In the genomic region with DNA sequence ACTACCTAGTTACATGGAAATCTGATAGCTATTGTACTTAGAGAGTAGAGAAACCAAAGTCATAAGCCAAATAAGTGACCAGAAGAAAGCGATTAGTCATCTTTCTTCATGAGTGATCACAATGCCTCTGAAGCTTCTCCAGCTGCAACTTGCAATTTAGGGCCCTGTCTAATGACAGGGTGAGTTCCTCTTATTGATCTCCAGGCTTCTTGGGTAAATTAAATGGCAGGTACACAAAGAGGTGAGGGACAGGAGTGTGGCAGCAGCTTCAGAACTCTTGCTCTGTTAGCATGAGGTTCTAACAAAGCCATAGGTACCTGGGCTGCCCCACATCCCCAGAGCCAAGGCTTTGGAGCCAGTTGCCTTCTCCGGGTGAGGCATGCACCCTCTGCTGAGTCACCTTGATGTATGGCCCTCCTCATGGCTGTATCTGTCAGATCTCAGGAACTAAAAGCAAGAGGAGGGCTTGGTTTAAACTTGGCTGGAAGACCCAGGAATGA, we compare ENCODE assay signal across 11 cellular contexts.
A peak's percentile ranks its signal among the peaks of the same experiment; 100 is the strongest.
DNase-seq lines count a peak whose midpoint lies in the region; ATAC-seq lines count a peak whose summit lies in the region.
"Had no signal": no experiment of that assay in that cellular context is flagged by ENCODE, and none has a peak within 500 bp of the region (broad histone marks: within the 10 kb centered on the region; RNA-seq: fewer than 3 reads in every experiment).

No MANE protein-coding gene starts in this region.

- no peaks in the 10 kb centered on the region for H3K9me3 Mint-ChIP-seq in stimulated activated memory B cell treated with anti-CD40 and anti-IgM and Interleukin-4, amounts not matched to agents 10 μg/mL and 1 μg/mL and 100 μg/mL, for 72 hours

- no peaks in the 10 kb centered on the region for H3K27me3 Mint-ChIP-seq in stimulated activated memory B cell treated with anti-CD40 and anti-IgM and Interleukin-4, amounts not matched to agents 10 μg/mL and 1 μg/mL and 100 μg/mL, for 72 hours

- peak; percentile 47 for DNase-seq in activated CD8-positive, alpha-beta memory T cell treated with anti-CD3 and anti-CD28 coated beads for 24 hours
- DNase-seq in activated CD8-positive, alpha-beta memory T cell treated with anti-CD3 and anti-CD28 coated beads, Interleukin-2, amount 50 U/mL, for 4 hours: no peak
- DNase-seq in NOMO-1 treated with dmso at 0.1 percent for 144 hours (lab: John Stamatoyannopoulos, UW; ENCODE audit: unreplicated experiment) (peak; percentile 32), OCI-M2 (lab: John Stamatoyannopoulos, UW; ENCODE audit: unreplicated experiment) (no peak), NCI-H226 (no peak), left lobe of liver (ENCODE audit: low spot score) (no peak)
- DNase-seq: islet precursor cell, NCI-H1694 treated with DMSO at 0.1 percent for 48 hours, T-helper 1 cell had no signal

- peaks cover 36% of the 10 kb centered on the region for H3K4me1 Mint-ChIP-seq in stimulated activated memory B cell treated with anti-CD40 and anti-IgM and Interleukin-4, amounts not matched to agents 10 μg/mL and 1 μg/mL and 100 μg/mL, for 72 hours

- H3K36me3 Mint-ChIP-seq in stimulated activated memory B cell treated with anti-CD40 and anti-IgM and Interleukin-4, amounts not matched to agents 10 μg/mL and 1 μg/mL and 100 μg/mL, for 72 hours: no peaks in the 10 kb centered on the region

- ATAC-seq in HG02973 (IDR thresholded peaks at IDR 0.05; ENCODE audit: unreplicated experiment): peak; percentile 30
- peak; percentile 28 for ATAC-seq in stimulated activated memory B cell treated with anti-CD40 and anti-IgM and Interleukin-4, amounts not matched to agents 10 μg/mL and 1 μg/mL and 100 μg/mL, for 72 hours
- ATAC-seq in left lobe of liver: no peak

- no peak overlapping the region for H3K27ac Mint-ChIP-seq in stimulated activated memory B cell treated with anti-CD40 and anti-IgM and Interleukin-4, amounts not matched to agents 10 μg/mL and 1 μg/mL and 100 μg/mL, for 72 hours

- no peak overlapping the region for H3K4me3 Mint-ChIP-seq in stimulated activated memory B cell treated with anti-CD40 and anti-IgM and Interleukin-4, amounts not matched to agents 10 μg/mL and 1 μg/mL and 100 μg/mL, for 72 hours

Comparison
In these comparisons a context has a peak if more than half of its experiments do, and no peak if none do; other contexts are left out.
1. DNase-seq: peak in activated CD8-positive, alpha-beta memory T cell treated with anti-CD3 and anti-CD28 coated beads for 24 hours (single experiment) and NOMO-1 treated with dmso at 0.1 percent for 144 hours (single experiment); none in activated CD8-positive, alpha-beta memory T cell treated with anti-CD3 and anti-CD28 coated beads, Interleukin-2, amount 50 U/mL, for 4 hours (single experiment), OCI-M2 (single experiment), NCI-H226 (single experiment) and left lobe of liver (single experiment).